19 cellular contexts compared by ENCODE assay signal in genomic region chr4:128009428-128009827, GRCh38.
"Had no signal": no experiment of that assay in that cellular context is flagged by ENCODE, and none has a peak within 500 bp of the region (broad histone marks: within the 10 kb centered on the region; RNA-seq: fewer than 3 reads in every experiment).

No MANE protein-coding gene starts in this region.

- H3K27me3 Mint-ChIP-seq: activated CD4-positive, alpha-beta T cell treated with anti-CD3 and anti-CD28 coated beads, Interleukin-2, amount 10 ng/mL, durations not matched to agents 24 days and 14 days; activated CD8-positive, alpha-beta T cell treated with anti-CD3 and anti-CD28 coated beads for 36 hours; activated naive CD8-positive, alpha-beta T cell treated with anti-CD3 and anti-CD28 coated beads for 36 hours; activated T-helper 17 cell treated with anti-CD3 and anti-CD28 coated beads, Interleukin-2, amount 50 U/mL, for 72 hours; dendritic cell treated with granulocyte-macrophage colony-stimulating factor and Interleukin-4, amounts not matched to agents 40 ng/mL and 50 ng/mL, for 4 days; natural killer cell treated with Interleukin-12 subunit alpha and Interleukin-12 subunit beta and Interleukin-15 and Interleukin-18, amount 100 ng/mL, for 72 hours had no signal

- H3K4me3 Mint-ChIP-seq: activated CD4-positive, alpha-beta T cell treated with anti-CD3 and anti-CD28 coated beads, Interleukin-2, amount 10 ng/mL, durations not matched to agents 24 days and 14 days; activated CD8-positive, alpha-beta T cell treated with anti-CD3 and anti-CD28 coated beads for 36 hours; activated naive CD8-positive, alpha-beta T cell treated with anti-CD3 and anti-CD28 coated beads for 36 hours; activated T-helper 17 cell treated with anti-CD3 and anti-CD28 coated beads, Interleukin-2, amount 50 U/mL, for 72 hours; dendritic cell treated with granulocyte-macrophage colony-stimulating factor and Interleukin-4, amounts not matched to agents 40 ng/mL and 50 ng/mL, for 4 days; natural killer cell treated with Interleukin-12 subunit alpha and Interleukin-12 subunit beta and Interleukin-15 and Interleukin-18, amount 100 ng/mL, for 72 hours had no signal

- DNase-seq: activated CD4-positive, alpha-beta T cell treated with anti-CD3 and anti-CD28 coated beads, Interleukin-2, amount 10 ng/mL, durations not matched to agents 24 days and 14 days; activated CD8-positive, alpha-beta T cell treated with anti-CD3 and anti-CD28 coated beads for 36 hours; activated naive CD4-positive, alpha-beta T cell; activated naive CD8-positive, alpha-beta T cell treated with anti-CD3 and anti-CD28 coated beads for 36 hours; activated T-cell treated with anti-CD3 and anti-CD28 coated beads, Interleukin-2, amount 50 U/mL, for 1 hour; amniotic stem cell; effector CD8-positive, alpha-beta T cell; gastrocnemius medialis; head of caudate nucleus; kidney; sigmoid colon; spleen; stimulated activated naive CD4-positive, alpha-beta T cell; upper lobe of right lung had no signal

- FAIRE-seq: kidney had no signal

- H3K27ac Mint-ChIP-seq: activated CD4-positive, alpha-beta T cell treated with anti-CD3 and anti-CD28 coated beads, Interleukin-2, amount 10 ng/mL, durations not matched to agents 24 days and 14 days; activated CD8-positive, alpha-beta T cell treated with anti-CD3 and anti-CD28 coated beads for 36 hours; activated naive CD8-positive, alpha-beta T cell treated with anti-CD3 and anti-CD28 coated beads for 36 hours; activated T-helper 17 cell treated with anti-CD3 and anti-CD28 coated beads, Interleukin-2, amount 50 U/mL, for 72 hours; dendritic cell treated with granulocyte-macrophage colony-stimulating factor and Interleukin-4, amounts not matched to agents 40 ng/mL and 50 ng/mL, for 4 days; natural killer cell treated with Interleukin-12 subunit alpha and Interleukin-12 subunit beta and Interleukin-15 and Interleukin-18, amount 100 ng/mL, for 72 hours had no signal

- ATAC-seq: activated CD8-positive, alpha-beta T cell treated with anti-CD3 and anti-CD28 coated beads for 36 hours; activated T-helper 17 cell treated with anti-CD3 and anti-CD28 coated beads, Interleukin-2, amount 50 U/mL, for 72 hours; esophagus mucosa; gastrocnemius medialis; left lobe of liver; natural killer cell treated with Interleukin-12 subunit alpha and Interleukin-12 subunit beta and Interleukin-15 and Interleukin-18, amount 100 ng/mL, for 72 hours; upper lobe of right lung had no signal

- H3K4me1 Mint-ChIP-seq: activated naive CD8-positive, alpha-beta T cell treated with anti-CD3 and anti-CD28 coated beads for 36 hours; activated T-helper 17 cell treated with anti-CD3 and anti-CD28 coated beads, Interleukin-2, amount 50 U/mL, for 72 hours had no signal

- H3K9me3 Mint-ChIP-seq: activated CD4-positive, alpha-beta T cell treated with anti-CD3 and anti-CD28 coated beads, Interleukin-2, amount 10 ng/mL, durations not matched to agents 24 days and 14 days; activated CD8-positive, alpha-beta T cell treated with anti-CD3 and anti-CD28 coated beads for 36 hours; activated naive CD8-positive, alpha-beta T cell treated with anti-CD3 and anti-CD28 coated beads for 36 hours; activated T-helper 17 cell treated with anti-CD3 and anti-CD28 coated beads, Interleukin-2, amount 50 U/mL, for 72 hours; dendritic cell treated with granulocyte-macrophage colony-stimulating factor and Interleukin-4, amounts not matched to agents 40 ng/mL and 50 ng/mL, for 4 days; natural killer cell treated with Interleukin-12 subunit alpha and Interleukin-12 subunit beta and Interleukin-15 and Interleukin-18, amount 100 ng/mL, for 72 hours had no signal
